In genomic region chr1:36401602-36402517, GRCh38 we compare ENCODE assay signal across 11 cellular contexts. TPM values are rescaled to one million over a fixed set of nuclear protein-coding genes. Genes with fewer than 3 reads are reported as not detected.
DNase-seq lines count a peak whose midpoint lies in the region; ATAC-seq and TF ChIP-seq lines count a peak whose summit lies in the region.
"Had no signal": no experiment of that assay in that cellular context is flagged by ENCODE, and none has a peak within 500 bp of the region (broad histone marks: within the 10 kb centered on the region; RNA-seq: fewer than 3 reads in every experiment).

No MANE protein-coding gene starts in this region.

- POLR2A ChIA-PET in activated B cell treated with CpG ODN at 0.5 μM for 24 hours (lab: Charles Lee) = interaction anchor here (0.6 to 6.2 kb wide), 5 partner anchors 10 to 469 kb away, joined by 3 to 164 read pairs (median 3); partner anchors contain the start of gene MRPS15

- peak overlapping the region; percentile 79 for H3K27ac Mint-ChIP-seq in activated B cell treated with CpG ODN at 0.5 μM for 24 hours
- H3K27ac Mint-ChIP-seq: T-helper 1 cell treated with Interleukin-12 subunit alpha and Interleukin-12 subunit beta and Interleukin-4 antibody, amounts not matched to agents 30 μg/mL and 1 μg/mL, for 36 hours had no signal

- H3K27ac ChIP-seq in hepatocyte (peak overlapping the region; percentile 95), skin epidermis (peak overlapping the region in 17 of 21 experiments; percentile 41 to 83 (median 72))
- H3K27ac ChIP-seq: ovary had no signal

- H3K27me3 Mint-ChIP-seq in activated B cell treated with CpG ODN at 0.5 μM for 24 hours = no peaks in the 10 kb centered on the region

- H3K4me3 Mint-ChIP-seq in activated B cell treated with CpG ODN at 0.5 μM for 24 hours = peak overlapping the region; percentile 66
- H3K4me3 Mint-ChIP-seq: T-helper 1 cell treated with Interleukin-12 subunit alpha and Interleukin-12 subunit beta and Interleukin-4 antibody, amounts not matched to agents 30 μg/mL and 1 μg/mL, for 36 hours had no signal

- WGBS in hepatocyte (ENCODE audit: low lambda C conversion rate, missing lambda C conversion rate) = 89% methylated on average over 12 of the region's 12 CpGs

- H3K36me3 ChIP-seq in hepatocyte (replicated peaks; ENCODE audit: insufficient read depth, low read depth) = no peaks in the 10 kb centered on the region
- H3K36me3 ChIP-seq: ovary had no signal

- TF ChIP-seq CTCF in HFF-Myc (IDR thresholded peaks at IDR 0.05; ENCODE audit: low read depth, low read length, missing control alignments) = no peak
- TF ChIP-seq CTCF in activated B cell treated with CpG ODN at 0.5 μM for 24 hours (IDR thresholded peaks at IDR 0.05) = no peak
- TF ChIP-seq CTCF in hepatocyte (IDR thresholded peaks at IDR 0.05; ENCODE audit: poor library complexity) = no peak

- CTCF ChIA-PET in activated B cell treated with CpG ODN at 0.5 μM for 24 hours (lab: Charles Lee) = no interaction called here

- no peaks in the 10 kb centered on the region for H3K9me2 ChIP-seq in hepatocyte (replicated peaks; ENCODE audit: insufficient read depth)

- H3K9me3 ChIP-seq in hepatocyte (ENCODE audit: low read depth) = no peaks in the 10 kb centered on the region
- H3K9me3 ChIP-seq: ovary had no signal

- no peaks in the 10 kb centered on the region for H3K27me3 ChIP-seq in hepatocyte
- H3K27me3 ChIP-seq: ovary had no signal

- peaks cover 20% of the 10 kb centered on the region for H3K79me2 ChIP-seq in hepatocyte

- H2AFZ ChIP-seq in hepatocyte = no peak overlapping the region

- no peaks in the 10 kb centered on the region for H4K20me1 ChIP-seq in hepatocyte (ENCODE audit: insufficient read depth, poor library complexity, severe bottlenecking)

- no peak for DNase-seq in HFF-Myc (ENCODE audit: extremely low read depth, low read depth)
- no peak for DNase-seq in activated B cell treated with CpG ODN at 0.5 μM for 24 hours
- DNase-seq in hepatocyte (ENCODE audit: low spot score) = no peak
- DNase-seq in iPS-NIHi11 (ENCODE audit: low spot score) = no peak
- no peak for DNase-seq in H4 (ENCODE audit: low spot score)
- DNase-seq: activated effector memory CD4-positive, alpha-beta T cell treated with Interleukin-2 at 50 U/mL for 16 hours; NCI-H2171 treated with DMSO at 0.1 percent for 48 hours had no signal

- no peak for ATAC-seq in activated B cell treated with CpG ODN at 0.5 μM for 24 hours (ENCODE audit: low read depth)
- no peak for ATAC-seq in GM18861 (IDR thresholded peaks at IDR 0.05; ENCODE audit: unreplicated experiment)

- peak overlapping the region; percentile 19; the same call in 1 of the 2 replicates for H3K4me3 ChIP-seq in HFF-Myc (replicated peaks; ENCODE audit: low read depth, low read length)
- H3K4me3 ChIP-seq in hepatocyte = no peak overlapping the region
- peak overlapping the region; percentile 6 to 30 (median 19) for H3K4me3 ChIP-seq in skin epidermis
- H3K4me3 ChIP-seq: ovary had no signal

- peak overlapping the region; percentile 72 for H3K4me2 ChIP-seq in hepatocyte

- peaks cover 30% of the 10 kb centered on the region for H3K4me1 Mint-ChIP-seq in activated B cell treated with CpG ODN at 0.5 μM for 24 hours

- intact Hi-C loops in activated B cell treated with CpG ODN at 0.5 μM for 24 hours (cut with micrococcal nuclease) = no loop called here

- peaks cover 9% of the 10 kb centered on the region for H3K36me3 Mint-ChIP-seq in activated B cell treated with CpG ODN at 0.5 μM for 24 hours (ENCODE audit: low read depth)

- H3K4me1 ChIP-seq in hepatocyte (ENCODE audit: insufficient read depth) = peaks cover 10% of the 10 kb centered on the region

- no peaks in the 10 kb centered on the region for H3K9me3 Mint-ChIP-seq in activated B cell treated with CpG ODN at 0.5 μM for 24 hours
- H3K9me3 Mint-ChIP-seq: T-helper 1 cell treated with Interleukin-12 subunit alpha and Interleukin-12 subunit beta and Interleukin-4 antibody, amounts not matched to agents 30 μg/mL and 1 μg/mL, for 36 hours had no signal

RNA-seq across cellular contexts. Expression of gene LSM10, which starts 4.2 kb away (rescaled TPM):
- total RNA-seq in activated B cell treated with CpG ODN at 0.5 μM for 24 hours (59.8 and 62.7 TPM in 2 replicates), hepatocyte (9.4 and 10.4 TPM in 2 replicates)
- polyA plus RNA-seq in hepatocyte = 54.6 and 63.9 TPM in 2 replicates
- 3.1 and 7.1 TPM in 2 replicates for total RNA-seq in H4 (2014; rRNA removed; shearing (Covaris generic))

RNA-seq across cellular contexts. Expression of gene STK40, which starts 16.1 kb away (rescaled TPM):
- total RNA-seq in activated B cell treated with CpG ODN at 0.5 μM for 24 hours = 62.7 and 63.7 TPM in 2 replicates
- total RNA-seq in hepatocyte = 28.2 and 30.7 TPM in 2 replicates
- 48.4 and 56.3 TPM in 2 replicates for polyA plus RNA-seq in hepatocyte
- 25.1 and 25.3 TPM in 2 replicates for total RNA-seq in H4 (2014; rRNA removed; shearing (Covaris generic))

RNA-seq across cellular contexts. Expression of gene OSCP1, which starts 48.4 kb away (rescaled TPM):
- total RNA-seq in activated B cell treated with CpG ODN at 0.5 μM for 24 hours (1.2 and 1.8 TPM in 2 replicates), hepatocyte (5.8 and 9.3 TPM in 2 replicates)
- polyA plus RNA-seq in hepatocyte = 5.8 and 7.6 TPM in 2 replicates
- total RNA-seq in H4 (2014; rRNA removed; shearing (Covaris generic)) = 6.9 and 8.4 TPM in 2 replicates
